Comparison of ENCODE assay signal across 26 cellular contexts in genomic region chr7:26583094-26583493, GRCh38.
A peak's percentile ranks its signal among the peaks of the same experiment; 100 is the strongest.
DNase-seq lines count a peak whose midpoint lies in the region; TF ChIP-seq lines count a peak whose summit lies in the region.
"Had no signal": no experiment of that assay in that cellular context is flagged by ENCODE, and none has a peak within 500 bp of the region (broad histone marks: within the 10 kb centered on the region; RNA-seq: fewer than 3 reads in every experiment).

No MANE protein-coding gene starts in this region.

- H3K9me3 ChIP-seq in hepatocyte (ENCODE audit: low read depth) (no peaks in the 10 kb centered on the region), PC-9 (ENCODE audit: insufficient read depth, low read depth) (no peaks in the 10 kb centered on the region)
- H3K9me3 ChIP-seq: HAP-1, heart left ventricle, tibial artery had no signal

- no peaks in the 10 kb centered on the region for H3K4me1 ChIP-seq in hepatocyte (ENCODE audit: insufficient read depth)
- H3K4me1 ChIP-seq in PC-9 (replicated peaks; ENCODE audit: insufficient read depth) = no peaks in the 10 kb centered on the region
- H3K4me1 ChIP-seq: heart left ventricle, tibial artery had no signal

- DNase-seq in DMS53 treated with DMSO at 0.1 percent for 48 hours (lab: John Stamatoyannopoulos, UW; ENCODE audit: unreplicated experiment) (peak; percentile 99), NCI-H187 treated with DMSO at 0.1 percent for 48 hours (lab: John Stamatoyannopoulos, UW) (peak; percentile 97), NCI-H510A treated with DMSO at 0.1 percent for 48 hours (lab: John Stamatoyannopoulos, UW) (peak; percentile 99), hepatocyte (ENCODE audit: low spot score) (peak; percentile 64), PC-9 (no peak), AG08395 (ENCODE audit: low spot score) (no peak), DMS 273 treated with DMSO at 0.1 percent for 48 hours (lab: John Stamatoyannopoulos, UW) (no peak)
- DNase-seq in activated CD4-positive, alpha-beta T cell treated with anti-CD3 and anti-CD28 coated beads, Interleukin-2, amount 50 U/mL, for 4 hours = no peak
- DNase-seq: activated CD4-positive, alpha-beta T cell treated with anti-CD3 and anti-CD28 coated beads, Interleukin-2, amount 10 ng/mL, durations not matched to agents 24 days and 14 days; activated effector memory CD4-positive, alpha-beta T cell treated with Interleukin-2 at 50 U/mL for 16 hours; amygdala; brain microvascular endothelial cell; CD8-positive, alpha-beta T cell; dorsolateral prefrontal cortex; foreskin melanocyte; heart left ventricle; Karpas-422; midbrain; naive thymus-derived CD8-positive, alpha-beta T cell; NCI-H1930; NCI-H524; occipital lobe; stimulated activated CD4-positive, alpha-beta T cell treated with anti-CD3 and anti-CD28 coated beads, Interleukin-4, amount 100 ng/mL, for 24 hours; T-cell; tibial artery had no signal

- H3K79me2 ChIP-seq in hepatocyte (no peaks in the 10 kb centered on the region), PC-9 (ENCODE audit: low read depth) (no peaks in the 10 kb centered on the region)

- H3K27ac ChIP-seq in hepatocyte (no peak overlapping the region), PC-9 (no peak overlapping the region)
- H3K27ac ChIP-seq: brain microvascular endothelial cell, dorsolateral prefrontal cortex, heart left ventricle, tibial artery had no signal

- peaks cover 6% of the 10 kb centered on the region for H3K27me3 ChIP-seq in hepatocyte
- H3K27me3 ChIP-seq in PC-9 (ENCODE audit: insufficient read depth, low read depth) = no peaks in the 10 kb centered on the region
- H3K27me3 ChIP-seq: brain microvascular endothelial cell had no signal

- H4K20me1 ChIP-seq in hepatocyte (ENCODE audit: insufficient read depth, poor library complexity, severe bottlenecking) (no peaks in the 10 kb centered on the region), PC-9 (ENCODE audit: insufficient read depth) (no peaks in the 10 kb centered on the region)

- 33% methylated on average over 1 of the region's 1 CpG for WGBS in hepatocyte (ENCODE audit: low lambda C conversion rate, missing lambda C conversion rate)

- H3K36me3 ChIP-seq in hepatocyte (replicated peaks; ENCODE audit: insufficient read depth, low read depth) (no peaks in the 10 kb centered on the region), PC-9 (ENCODE audit: low read depth) (no peaks in the 10 kb centered on the region)
- H3K36me3 ChIP-seq: brain microvascular endothelial cell, HAP-1, heart left ventricle, tibial artery had no signal

- H3K9me2 ChIP-seq in hepatocyte (replicated peaks; ENCODE audit: insufficient read depth) (no peaks in the 10 kb centered on the region), PC-9 (ENCODE audit: insufficient read depth) (no peaks in the 10 kb centered on the region)

- H2AFZ ChIP-seq in hepatocyte = no peak overlapping the region
- no peak overlapping the region for H2AFZ ChIP-seq in PC-9

- CTCF ChIA-PET in PC-9 (lab: Charles Lee) = no interaction called here

- intact Hi-C loops in PC-9 (cut with micrococcal nuclease; ENCODE audit: unreplicated experiment) = no loop called here

- BruUV-seq in PC-9 (replicated peaks; lab: Mats Ljungman, UMichigan) = no TSS peak

- TF ChIP-seq CTCF in hepatocyte (IDR thresholded peaks at IDR 0.05; ENCODE audit: poor library complexity) (no peak), PC-9 (conservative IDR thresholded peaks at IDR 0.05) (no peak)

- H3K4me2 ChIP-seq in hepatocyte = no peak overlapping the region
- H3K4me2 ChIP-seq in PC-9 = no peak overlapping the region

- POLR2A ChIA-PET in PC-9 (lab: Charles Lee; ENCODE audit: unreplicated experiment) = no interaction called here

- no peak overlapping the region for H3K4me3 ChIP-seq in hepatocyte
- no peak overlapping the region for H3K4me3 ChIP-seq in PC-9
- H3K4me3 ChIP-seq: dorsolateral prefrontal cortex, HAP-1, heart left ventricle, tibial artery had no signal

- no peaks in the 10 kb centered on the region for H3F3A ChIP-seq in PC-9 (ENCODE audit: insufficient read depth, low read depth)

Comparison
In these comparisons a context has a peak if more than half of its experiments do, and no peak if none do; other contexts are left out.
1. DNase-seq: peak in DMS53 treated with DMSO at 0.1 percent for 48 hours (single experiment), NCI-H187 treated with DMSO at 0.1 percent for 48 hours (single experiment), NCI-H510A treated with DMSO at 0.1 percent for 48 hours (single experiment) and hepatocyte (single experiment); none in PC-9 (0 of 2), AG08395 (single experiment), activated CD4-positive, alpha-beta T cell treated with anti-CD3 and anti-CD28 coated beads, Interleukin-2, amount 50 U/mL, for 4 hours (0 of 2) and DMS 273 treated with DMSO at 0.1 percent for 48 hours (single experiment).